Comparison of ENCODE assay signal across 8 cellular contexts in the genomic region with DNA sequence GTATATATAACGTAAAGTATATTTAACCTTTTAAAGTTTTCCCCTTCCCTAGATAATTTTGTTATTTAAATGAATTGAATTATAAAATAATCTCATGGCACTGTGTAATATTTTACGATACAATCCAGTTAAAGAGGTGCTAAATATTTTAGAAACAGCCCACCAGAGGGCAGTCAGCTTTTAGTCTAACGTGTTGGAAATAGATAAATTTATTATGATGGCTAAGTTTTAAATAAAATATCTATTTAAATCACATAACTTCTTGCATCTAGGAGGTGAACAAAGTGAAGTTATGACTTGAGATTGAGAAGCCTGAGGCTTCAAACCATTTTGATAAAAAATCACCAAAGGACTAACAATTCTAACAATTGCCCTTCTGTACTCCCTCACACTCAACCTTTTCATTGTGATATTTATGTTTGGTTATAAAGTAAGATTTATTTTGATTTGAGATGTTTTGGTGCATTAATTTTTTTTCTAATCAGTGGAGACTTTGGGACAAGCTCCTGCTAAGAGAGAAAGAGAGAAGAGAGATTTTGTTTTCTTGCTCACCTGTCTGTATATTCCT.
A peak's percentile ranks its signal among the peaks of the same experiment; 100 is the strongest.
DNase-seq lines count a peak whose midpoint lies in the region; ATAC-seq and TF ChIP-seq lines count a peak whose summit lies in the region.

No MANE protein-coding gene starts in this region.

- no peaks in the 10 kb centered on the region for H3F3A ChIP-seq in OCI-LY1 (ENCODE audit: insufficient read depth, low read length)

- POLR2A ChIA-PET in HEK293 (lab: Yijun Ruan, JAX): no interaction called here
- POLR2A ChIA-PET in WTC11 (lab: Charles Lee): no interaction called here

- H3K9me2 ChIP-seq in OCI-LY1 (ENCODE audit: low read depth, low read length): no peaks in the 10 kb centered on the region

- H3K4me1 ChIP-seq in HEK293 (ENCODE audit: control insufficient read depth, insufficient read depth, low read length) (0 out of 2 replicates have a peak, but pooled peaks cover 5% of the 10 kb centered on the region), OCI-LY1 (ENCODE audit: insufficient read depth, low read length, severe bottlenecking) (no peaks in the 10 kb centered on the region), colonic mucosa (no peaks in the 10 kb centered on the region)

- H4K20me1 ChIP-seq in OCI-LY1 (ENCODE audit: insufficient read depth, low read length): no peaks in the 10 kb centered on the region

- H3K79me2 ChIP-seq in OCI-LY1 (ENCODE audit: insufficient read depth, low read length): no peaks in the 10 kb centered on the region

- H3K36me3 ChIP-seq in HEK293 (ENCODE audit: control insufficient read depth in 2 of 2, insufficient read depth in 1 of 2, low read length in 2 of 2) (no peaks in the 10 kb centered on the region), OCI-LY1 (ENCODE audit: insufficient read depth, low read length) (no peaks in the 10 kb centered on the region), colonic mucosa (no peaks in the 10 kb centered on the region)

- H3K9me3 Mint-ChIP-seq in Calu3 (ENCODE audit: low read depth, unreplicated experiment): no peaks in the 10 kb centered on the region
- no peaks in the 10 kb centered on the region for H3K9me3 Mint-ChIP-seq in nephron progenitor cell
- peaks cover 5% of the 10 kb centered on the region for H3K9me3 Mint-ChIP-seq in WTC11

- H3K9ac ChIP-seq in OCI-LY1 (ENCODE audit: low read length) (no peak overlapping the region), colonic mucosa (ENCODE audit: low read depth in 2 of 2, low read length in 2 of 2) (no peak overlapping the region)

- no peak overlapping the region for H3K4me3 Mint-ChIP-seq in Calu3 (ENCODE audit: low read depth, unreplicated experiment)
- H3K4me3 Mint-ChIP-seq in nephron progenitor cell: no peak overlapping the region
- H3K4me3 Mint-ChIP-seq in WTC11: no peak overlapping the region

- no peak overlapping the region for H3K27ac Mint-ChIP-seq in Calu3 (ENCODE audit: unreplicated experiment)
- no peak overlapping the region for H3K27ac Mint-ChIP-seq in nephron progenitor cell
- no peak overlapping the region for H3K27ac Mint-ChIP-seq in WTC11

- H3K27me3 Mint-ChIP-seq in Calu3 (ENCODE audit: unreplicated experiment): peaks cover 61% of the 10 kb centered on the region
- H3K27me3 Mint-ChIP-seq in nephron progenitor cell (ENCODE audit: low read depth, poor library complexity): peaks cover 27% of the 10 kb centered on the region
- H3K27me3 Mint-ChIP-seq in WTC11 (ENCODE audit: low read depth): no peaks in the 10 kb centered on the region

- no peaks in the 10 kb centered on the region for H3K27me3 ChIP-seq in OCI-LY1 (ENCODE audit: insufficient read depth, low read length)
- peaks cover 9% of the 10 kb centered on the region for H3K27me3 ChIP-seq in colonic mucosa

- H3K4me3 ChIP-seq in HEK293 (ENCODE audit: low read depth, low read length) (no peak overlapping the region), OCI-LY1 (ENCODE audit: low read depth, low read length, poor library complexity, severe bottlenecking) (no peak overlapping the region), colonic mucosa (no peak overlapping the region)

- H3K4me1 Mint-ChIP-seq in Calu3 (ENCODE audit: low read depth, unreplicated experiment): no peaks in the 10 kb centered on the region
- H3K4me1 Mint-ChIP-seq in nephron progenitor cell: peaks cover 13% of the 10 kb centered on the region
- peaks cover 49% of the 10 kb centered on the region for H3K4me1 Mint-ChIP-seq in WTC11

- no peaks in the 10 kb centered on the region for H3K36me3 Mint-ChIP-seq in Calu3 (ENCODE audit: insufficient read depth, unreplicated experiment)
- no peaks in the 10 kb centered on the region for H3K36me3 Mint-ChIP-seq in nephron progenitor cell (ENCODE audit: low read depth)
- H3K36me3 Mint-ChIP-seq in WTC11: no peaks in the 10 kb centered on the region

- H3K27ac ChIP-seq in HEK293 (ENCODE audit: extremely low read depth, low read depth, low read length): no peak overlapping the region
- H3K27ac ChIP-seq in OCI-LY1 (ENCODE audit: low read depth, low read length, poor library complexity, severe bottlenecking): no peak overlapping the region
- H3K27ac ChIP-seq in colonic mucosa: no peak overlapping the region

- no peak overlapping the region for H3K4me2 ChIP-seq in OCI-LY1 (ENCODE audit: low read length)

- intact Hi-C loops in Calu3 (cut with micrococcal nuclease; ENCODE audit: unreplicated experiment) (loop anchor here (10.0 kb wide), 1 partner anchor 438 kb away; no protein-coding TSS in a partner anchor), colonic mucosa (cut with DNase I) (loop anchor here (5.0 kb wide), 1 partner anchor 269 kb away; no protein-coding TSS in a partner anchor)

- H2AFZ ChIP-seq in OCI-LY1 (ENCODE audit: low read length): no peak overlapping the region

- DNase-seq in Calu3 (peak; percentile 47), colonic mucosa (peak; percentile 19), nephron progenitor cell (no peak), WTC11 (ENCODE audit: low spot score) (no peak), T1000 (lab: John Stamatoyannopoulos, UW) (no peak), GM19238 (ENCODE audit: insufficient read length, low spot score) (no peak)

- CTCF ChIA-PET in Calu3 (lab: Charles Lee): interaction anchor here (0.5 to 4.7 kb wide), 5 partner anchors 170 to 827 kb away, joined by 3 to 39 read pairs (median 4); no protein-coding TSS in a partner anchor
- CTCF ChIA-PET in HEK293 (lab: Yijun Ruan, JAX): interaction anchor here (0.5 to 9.7 kb wide), 18 partner anchors 11 to 1245 kb away, joined by 3 to 110 read pairs (median 3); no protein-coding TSS in a partner anchor
- CTCF ChIA-PET in WTC11 (lab: Charles Lee): interaction anchor here (1.3 to 5.5 kb wide), 3 partner anchors 251 to 511 kb away, joined by 5 to 74 read pairs (median 7); no protein-coding TSS in a partner anchor

- H3K9me3 ChIP-seq in HEK293 (ENCODE audit: control insufficient read depth, insufficient read depth, low read depth, low read length) (no peaks in the 10 kb centered on the region), OCI-LY1 (ENCODE audit: low read length) (no peaks in the 10 kb centered on the region), colonic mucosa (no peaks in the 10 kb centered on the region)

- TF ChIP-seq CTCF in Calu3 (IDR thresholded peaks at IDR 0.05; ENCODE audit: unreplicated experiment) (peak; percentile 67), HEK293 (tag by site-specific recombination; IDR thresholded peaks at IDR 0.05) (no peak), OCI-LY1 (IDR thresholded peaks at IDR 0.05; ENCODE audit: low read length) (peak; percentile 58), colonic mucosa (IDR thresholded peaks at IDR 0.05) (peak; percentile 25), nephron progenitor cell (IDR thresholded peaks at IDR 0.05) (peak; percentile 57), WTC11 (IDR thresholded peaks at IDR 0.05) (no peak)

- ATAC-seq in WTC11: no peak

- no TSS peak for BruUV-seq in Calu3 (replicated peaks; lab: Mats Ljungman, UMichigan)

TF ChIP-seq in HEK293, 187 proteins besides CTCF, POLR2A, EP300 and RAD21:
- TF ChIP-seq SCRT2 (tag by site-specific recombination; IDR thresholded peaks at IDR 0.05) (no peak), ZNF654 (tag by site-specific recombination; IDR thresholded peaks at IDR 0.05; ENCODE audit: low read depth) (peak; percentile 32)

TF ChIP-seq in WTC11, 78 proteins besides CTCF, POLR2A, EP300 and RAD21 (continues in another document):
- TF ChIP-seq MXD4 (CRISPR knock-in tag; IDR thresholded peaks at IDR 0.05; ENCODE audit: borderline replicate concordance) (no peak), NR3C1 (CRISPR knock-in tag; conservative IDR thresholded peaks at IDR 0.05; ENCODE audit: low read depth) (no peak), NFE2L1 (CRISPR knock-in tag; IDR thresholded peaks at IDR 0.05) (no peak), HMGA2 (CRISPR knock-in tag; IDR thresholded peaks at IDR 0.05) (no peak), MYBL2 (CRISPR knock-in tag; IDR thresholded peaks at IDR 0.05) (no peak), IRF2 (CRISPR knock-in tag; IDR thresholded peaks at IDR 0.05; ENCODE audit: borderline replicate concordance, low read depth) (no peak), ZNF263 (CRISPR knock-in tag; IDR thresholded peaks at IDR 0.05; ENCODE audit: low read depth) (no peak), ESRRA (CRISPR knock-in tag; IDR thresholded peaks at IDR 0.05; ENCODE audit: borderline replicate concordance) (no peak), ZSCAN18 (CRISPR knock-in tag; IDR thresholded peaks at IDR 0.05) (no peak), NR1H2 (CRISPR knock-in tag; IDR thresholded peaks at IDR 0.05) (no peak)
- TF ChIP-seq, protein P1, sequence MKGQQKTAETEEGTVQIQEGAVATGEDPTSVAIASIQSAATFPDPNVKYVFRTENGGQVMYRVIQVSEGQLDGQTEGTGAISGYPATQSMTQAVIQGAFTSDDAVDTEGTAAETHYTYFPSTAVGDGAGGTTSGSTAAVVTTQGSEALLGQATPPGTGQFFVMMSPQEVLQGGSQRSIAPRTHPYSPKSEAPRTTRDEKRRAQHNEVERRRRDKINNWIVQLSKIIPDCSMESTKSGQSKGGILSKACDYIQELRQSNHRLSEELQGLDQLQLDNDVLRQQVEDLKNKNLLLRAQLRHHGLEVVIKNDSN (CRISPR knock-in tag; IDR thresholded peaks at IDR 0.05): no peak
- TF ChIP-seq, protein P2, sequence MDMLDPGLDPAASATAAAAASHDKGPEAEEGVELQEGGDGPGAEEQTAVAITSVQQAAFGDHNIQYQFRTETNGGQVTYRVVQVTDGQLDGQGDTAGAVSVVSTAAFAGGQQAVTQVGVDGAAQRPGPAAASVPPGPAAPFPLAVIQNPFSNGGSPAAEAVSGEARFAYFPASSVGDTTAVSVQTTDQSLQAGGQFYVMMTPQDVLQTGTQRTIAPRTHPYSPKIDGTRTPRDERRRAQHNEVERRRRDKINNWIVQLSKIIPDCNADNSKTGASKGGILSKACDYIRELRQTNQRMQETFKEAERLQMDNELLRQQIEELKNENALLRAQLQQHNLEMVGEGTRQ (CRISPR knock-in tag; IDR thresholded peaks at IDR 0.05): no peak

Comparison
In these comparisons a context has a peak if more than half of its experiments do, and no peak if none do; other contexts are left out.
1. DNase-seq: peak in Calu3 (single experiment) and colonic mucosa (single experiment); none in nephron progenitor cell (single experiment), WTC11 (single experiment), T1000 (single experiment) and GM19238 (single experiment).
2. CTCF ChIP-seq: peak in Calu3 (single experiment), OCI-LY1 (single experiment), colonic mucosa (single experiment) and nephron progenitor cell (single experiment); none in HEK293 (single experiment) and WTC11 (single experiment).